In the genomic region with DNA sequence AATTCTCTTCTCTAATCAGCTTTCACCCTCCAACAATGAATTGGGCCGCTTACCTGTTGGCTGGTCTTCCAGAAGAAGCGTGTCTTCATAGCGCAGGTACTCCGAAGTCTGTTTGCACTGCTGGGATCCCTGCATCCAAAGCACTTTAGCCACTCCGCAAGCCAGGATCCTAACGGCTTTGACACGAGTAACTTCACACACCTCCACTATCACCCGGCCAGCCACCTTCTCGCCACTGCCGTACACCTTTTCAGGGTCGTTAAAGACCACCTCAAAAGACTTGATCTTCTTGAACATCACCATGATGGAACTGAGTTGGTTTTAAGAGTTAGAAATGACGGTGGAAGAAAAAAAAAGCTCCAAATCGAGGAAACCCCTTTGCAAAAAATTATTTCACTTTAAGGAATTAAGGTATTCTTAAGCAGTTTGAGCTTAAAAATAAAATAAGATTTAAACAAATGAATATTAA, we compare ENCODE assay signal across 6 cellular contexts. TPM values are rescaled to one million over a fixed set of nuclear protein-coding genes. Genes with fewer than 3 reads are reported as not detected.
DNase-seq lines count a peak whose midpoint lies in the region; ATAC-seq and TF ChIP-seq lines count a peak whose summit lies in the region.

No MANE protein-coding gene starts in this region.

- peak overlapping the region; percentile 96 to 97 for H3K27ac ChIP-seq in prostate gland

- peaks cover 18 to 25% of the 10 kb centered on the region in 2 donors for H3K36me3 ChIP-seq in prostate gland

- ATAC-seq in GM19324 (IDR thresholded peaks at IDR 0.05; ENCODE audit: low FRiP score, unreplicated experiment): no peak

- DNase-seq in NCI-H1092 treated with DMSO at 0.1 percent for 48 hours (lab: John Stamatoyannopoulos, UW) (peak; percentile 45), NCI-H1092 (lab: John Stamatoyannopoulos, UW) (no peak), cerebellar cortex (ENCODE audit: low spot score) (peak; percentile 66), prostate gland (ENCODE audit: low spot score) (no peak), NCI-H446 (lab: John Stamatoyannopoulos, UW) (no peak)

- intact Hi-C loops in prostate gland (cut with DNase I): loop anchor here (2.0 kb wide), 1 partner anchor 15 kb away; no protein-coding TSS in a partner anchor

- H3K4me1 ChIP-seq in prostate gland (replicated peaks): peaks cover 10% of the 10 kb centered on the region

- no peaks in the 10 kb centered on the region for H3K27me3 ChIP-seq in prostate gland (replicated peaks; ENCODE audit: insufficient read depth)

- WGBS in prostate gland: under 1% methylated on average over 13 of the region's 13 CpGs

- peak overlapping the region; percentile 48 to 64 for H3K4me3 ChIP-seq in prostate gland

- no peak for TF ChIP-seq CTCF in prostate gland (IDR thresholded peaks at IDR 0.05)

- no peaks in the 10 kb centered on the region for H3K9me3 ChIP-seq in prostate gland

- TF ChIP-seq POLR2A in prostate gland (IDR thresholded peaks at IDR 0.05): no peak

RNA-seq across cellular contexts. Expression of a gene that starts 0.4 kb away (rescaled TPM):
- total RNA-seq in prostate gland: 100 to 1,000 TPM; 618 to 736 TPM

RNA-seq across cellular contexts. Expression of a gene that starts 25.5 kb away (rescaled TPM):
- total RNA-seq in prostate gland: 1 to 10 TPM in 1 of 2 donors, not detected in 1; 1.2 TPM

RNA-seq across cellular contexts. Expression of a gene that starts 31.5 kb away (rescaled TPM):
- total RNA-seq in prostate gland: 10 to 100 TPM; 20.3 to 23.2 TPM

RNA-seq across cellular contexts. Expression of a gene that starts 31.6 kb away (rescaled TPM):
- total RNA-seq in prostate gland: 1 to 10 TPM; 1.6 to 2.4 TPM

RNA-seq across cellular contexts. Expression of a gene that starts 38.2 kb away (rescaled TPM):
- 10 to 100 TPM; 30.0 to 31.8 TPM for total RNA-seq in prostate gland

Comparison
In these comparisons a context has a peak if more than half of its experiments do, and no peak if none do; other contexts are left out.
1. DNase-seq: peak in NCI-H1092 treated with DMSO at 0.1 percent for 48 hours (single experiment) and cerebellar cortex (single experiment); none in NCI-H1092 (single experiment), prostate gland (single experiment) and NCI-H446 (0 of 2).